ENCODE assay signal across 1 cellular context in the genomic region with DNA sequence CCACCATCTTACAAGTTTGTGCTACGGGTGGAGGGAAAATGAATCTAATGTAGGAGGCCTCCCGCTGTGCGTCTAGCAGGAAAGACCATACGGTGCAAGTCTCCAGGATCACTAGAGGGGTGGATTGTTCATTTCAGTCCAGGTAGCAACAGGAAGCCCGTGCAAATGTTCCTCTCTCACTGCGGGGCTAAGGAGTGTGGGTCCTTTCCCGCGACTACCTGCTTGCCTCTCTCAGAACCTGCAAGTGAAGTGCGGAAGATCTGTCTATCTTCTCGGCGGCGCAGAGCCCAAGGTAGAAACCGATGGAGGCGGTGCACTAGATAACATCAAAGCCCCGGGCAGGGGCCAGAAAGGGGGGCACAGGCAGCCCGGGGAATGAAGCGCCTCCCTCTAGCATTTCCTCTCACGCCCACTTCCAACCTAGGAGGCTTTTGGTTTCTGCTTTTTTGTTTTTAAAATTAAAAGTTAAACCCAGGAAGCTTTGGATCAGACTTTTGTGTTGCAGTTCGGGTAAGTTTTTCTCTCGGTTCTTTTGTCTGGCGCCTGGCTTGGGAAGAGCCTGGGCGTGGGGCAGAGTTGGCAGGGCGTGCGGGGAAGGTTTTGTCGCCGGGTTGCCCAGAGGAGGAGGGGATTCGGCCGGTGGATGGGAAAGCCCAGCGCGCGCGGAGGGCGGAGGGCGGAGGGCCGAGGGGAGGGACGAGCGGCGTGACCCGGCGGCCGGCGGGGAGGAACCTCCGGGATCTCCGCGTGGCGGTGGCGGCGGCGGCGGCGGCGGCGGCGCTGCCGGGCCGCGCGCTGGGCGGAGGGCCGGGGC.
TF ChIP-seq lines count a peak whose summit lies in the region.

No MANE protein-coding gene starts in this region.

TF ChIP-seq in SK-N-SH, 30 proteins besides CTCF, POLR2A, EP300 and RAD21 (continued from another document):
- TF ChIP-seq, protein P1, sequence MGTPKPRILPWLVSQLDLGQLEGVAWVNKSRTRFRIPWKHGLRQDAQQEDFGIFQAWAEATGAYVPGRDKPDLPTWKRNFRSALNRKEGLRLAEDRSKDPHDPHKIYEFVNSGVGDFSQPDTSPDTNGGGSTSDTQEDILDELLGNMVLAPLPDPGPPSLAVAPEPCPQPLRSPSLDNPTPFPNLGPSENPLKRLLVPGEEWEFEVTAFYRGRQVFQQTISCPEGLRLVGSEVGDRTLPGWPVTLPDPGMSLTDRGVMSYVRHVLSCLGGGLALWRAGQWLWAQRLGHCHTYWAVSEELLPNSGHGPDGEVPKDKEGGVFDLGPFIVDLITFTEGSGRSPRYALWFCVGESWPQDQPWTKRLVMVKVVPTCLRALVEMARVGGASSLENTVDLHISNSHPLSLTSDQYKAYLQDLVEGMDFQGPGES (IDR thresholded peaks at IDR 0.05; ENCODE audit: low read depth, low read length), result no peak
- TF ChIP-seq, protein P2, sequence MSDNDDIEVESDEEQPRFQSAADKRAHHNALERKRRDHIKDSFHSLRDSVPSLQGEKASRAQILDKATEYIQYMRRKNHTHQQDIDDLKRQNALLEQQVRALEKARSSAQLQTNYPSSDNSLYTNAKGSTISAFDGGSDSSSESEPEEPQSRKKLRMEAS (IDR thresholded peaks at IDR 0.05; ENCODE audit: low read depth), result peak; percentile 35; the same call in 1 of the 2 replicates
- no peak for TF ChIP-seq EZH2phosphoT487 (IDR thresholded peaks at IDR 0.05; ENCODE audit: borderline replicate concordance, low read depth)
- TF ChIP-seq, protein P3, sequence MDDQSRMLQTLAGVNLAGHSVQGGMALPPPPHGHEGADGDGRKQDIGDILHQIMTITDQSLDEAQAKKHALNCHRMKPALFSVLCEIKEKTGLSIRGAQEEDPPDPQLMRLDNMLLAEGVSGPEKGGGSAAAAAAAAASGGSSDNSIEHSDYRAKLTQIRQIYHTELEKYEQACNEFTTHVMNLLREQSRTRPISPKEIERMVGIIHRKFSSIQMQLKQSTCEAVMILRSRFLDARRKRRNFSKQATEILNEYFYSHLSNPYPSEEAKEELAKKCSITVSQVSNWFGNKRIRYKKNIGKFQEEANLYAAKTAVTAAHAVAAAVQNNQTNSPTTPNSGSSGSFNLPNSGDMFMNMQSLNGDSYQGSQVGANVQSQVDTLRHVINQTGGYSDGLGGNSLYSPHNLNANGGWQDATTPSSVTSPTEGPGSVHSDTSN (IDR thresholded peaks at IDR 0.05), result peak; percentile 33; the same call in 1 of the 2 replicates
- TF ChIP-seq MEF2A (IDR thresholded peaks at IDR 0.05; ENCODE audit: borderline replicate concordance, low read depth), result no peak
- peak; percentile 49 for TF ChIP-seq POLR2AphosphoS5 (IDR thresholded peaks at IDR 0.05; ENCODE audit: low read depth, low read length)
- TF ChIP-seq, protein P4, sequence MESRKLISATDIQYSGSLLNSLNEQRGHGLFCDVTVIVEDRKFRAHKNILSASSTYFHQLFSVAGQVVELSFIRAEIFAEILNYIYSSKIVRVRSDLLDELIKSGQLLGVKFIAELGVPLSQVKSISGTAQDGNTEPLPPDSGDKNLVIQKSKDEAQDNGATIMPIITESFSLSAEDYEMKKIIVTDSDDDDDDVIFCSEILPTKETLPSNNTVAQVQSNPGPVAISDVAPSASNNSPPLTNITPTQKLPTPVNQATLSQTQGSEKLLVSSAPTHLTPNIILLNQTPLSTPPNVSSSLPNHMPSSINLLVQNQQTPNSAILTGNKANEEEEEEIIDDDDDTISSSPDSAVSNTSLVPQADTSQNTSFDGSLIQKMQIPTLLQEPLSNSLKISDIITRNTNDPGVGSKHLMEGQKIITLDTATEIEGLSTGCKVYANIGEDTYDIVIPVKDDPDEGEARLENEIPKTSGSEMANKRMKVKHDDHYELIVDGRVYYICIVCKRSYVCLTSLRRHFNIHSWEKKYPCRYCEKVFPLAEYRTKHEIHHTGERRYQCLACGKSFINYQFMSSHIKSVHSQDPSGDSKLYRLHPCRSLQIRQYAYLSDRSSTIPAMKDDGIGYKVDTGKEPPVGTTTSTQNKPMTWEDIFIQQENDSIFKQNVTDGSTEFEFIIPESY (IDR thresholded peaks at IDR 0.05; ENCODE audit: borderline replicate concordance, low read depth), result no peak
- TF ChIP-seq GATA2 (CRISPR knock-in tag; IDR thresholded peaks at IDR 0.05), result peak; percentile 92
- TF ChIP-seq CHD2 (IDR thresholded peaks at IDR 0.05; ENCODE audit: low read length, partially characterized antibody), result peak; percentile 40
- peak; percentile 10; the same call in 1 of the 2 replicates for TF ChIP-seq JUND (IDR thresholded peaks at IDR 0.05)
- no peak for TF ChIP-seq NRF1 (IDR thresholded peaks at IDR 0.05; ENCODE audit: low read depth, low read length)
- TF ChIP-seq GABPA (IDR thresholded peaks at IDR 0.05; ENCODE audit: low read depth), result no peak
- TF ChIP-seq NFIC (IDR thresholded peaks at IDR 0.05; ENCODE audit: borderline replicate concordance), result no peak
- TF ChIP-seq RCOR1 (IDR thresholded peaks at IDR 0.05; ENCODE audit: low read length), result no peak
- TF ChIP-seq, protein P5, sequence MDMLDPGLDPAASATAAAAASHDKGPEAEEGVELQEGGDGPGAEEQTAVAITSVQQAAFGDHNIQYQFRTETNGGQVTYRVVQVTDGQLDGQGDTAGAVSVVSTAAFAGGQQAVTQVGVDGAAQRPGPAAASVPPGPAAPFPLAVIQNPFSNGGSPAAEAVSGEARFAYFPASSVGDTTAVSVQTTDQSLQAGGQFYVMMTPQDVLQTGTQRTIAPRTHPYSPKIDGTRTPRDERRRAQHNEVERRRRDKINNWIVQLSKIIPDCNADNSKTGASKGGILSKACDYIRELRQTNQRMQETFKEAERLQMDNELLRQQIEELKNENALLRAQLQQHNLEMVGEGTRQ (IDR thresholded peaks at IDR 0.05; ENCODE audit: borderline replicate concordance, low read depth, low read length), result no peak
- TF ChIP-seq TEAD4 (IDR thresholded peaks at IDR 0.05; ENCODE audit: borderline replicate concordance, insufficient read depth), result no peak
- TF ChIP-seq FOSL2 (IDR thresholded peaks at IDR 0.05; ENCODE audit: borderline replicate concordance, low read depth), result no peak
- TF ChIP-seq SIN3A (IDR thresholded peaks at IDR 0.05; ENCODE audit: borderline replicate concordance, low read depth, low read length), result no peak
- TF ChIP-seq, protein P6, sequence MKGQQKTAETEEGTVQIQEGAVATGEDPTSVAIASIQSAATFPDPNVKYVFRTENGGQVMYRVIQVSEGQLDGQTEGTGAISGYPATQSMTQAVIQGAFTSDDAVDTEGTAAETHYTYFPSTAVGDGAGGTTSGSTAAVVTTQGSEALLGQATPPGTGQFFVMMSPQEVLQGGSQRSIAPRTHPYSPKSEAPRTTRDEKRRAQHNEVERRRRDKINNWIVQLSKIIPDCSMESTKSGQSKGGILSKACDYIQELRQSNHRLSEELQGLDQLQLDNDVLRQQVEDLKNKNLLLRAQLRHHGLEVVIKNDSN (IDR thresholded peaks at IDR 0.05; ENCODE audit: borderline replicate concordance, low read depth), result 0 out of 2 replicates have a peak, but pooled peaks have one; percentile 17
- peak; percentile 31; the same call in 1 of the 2 replicates for TF ChIP-seq TCF12 (IDR thresholded peaks at IDR 0.05)
- TF ChIP-seq YY1 (IDR thresholded peaks at IDR 0.05; ENCODE audit: low read depth), result 0 out of 2 replicates have a peak, but pooled peaks have one; percentile 23
- TF ChIP-seq, protein P7, sequence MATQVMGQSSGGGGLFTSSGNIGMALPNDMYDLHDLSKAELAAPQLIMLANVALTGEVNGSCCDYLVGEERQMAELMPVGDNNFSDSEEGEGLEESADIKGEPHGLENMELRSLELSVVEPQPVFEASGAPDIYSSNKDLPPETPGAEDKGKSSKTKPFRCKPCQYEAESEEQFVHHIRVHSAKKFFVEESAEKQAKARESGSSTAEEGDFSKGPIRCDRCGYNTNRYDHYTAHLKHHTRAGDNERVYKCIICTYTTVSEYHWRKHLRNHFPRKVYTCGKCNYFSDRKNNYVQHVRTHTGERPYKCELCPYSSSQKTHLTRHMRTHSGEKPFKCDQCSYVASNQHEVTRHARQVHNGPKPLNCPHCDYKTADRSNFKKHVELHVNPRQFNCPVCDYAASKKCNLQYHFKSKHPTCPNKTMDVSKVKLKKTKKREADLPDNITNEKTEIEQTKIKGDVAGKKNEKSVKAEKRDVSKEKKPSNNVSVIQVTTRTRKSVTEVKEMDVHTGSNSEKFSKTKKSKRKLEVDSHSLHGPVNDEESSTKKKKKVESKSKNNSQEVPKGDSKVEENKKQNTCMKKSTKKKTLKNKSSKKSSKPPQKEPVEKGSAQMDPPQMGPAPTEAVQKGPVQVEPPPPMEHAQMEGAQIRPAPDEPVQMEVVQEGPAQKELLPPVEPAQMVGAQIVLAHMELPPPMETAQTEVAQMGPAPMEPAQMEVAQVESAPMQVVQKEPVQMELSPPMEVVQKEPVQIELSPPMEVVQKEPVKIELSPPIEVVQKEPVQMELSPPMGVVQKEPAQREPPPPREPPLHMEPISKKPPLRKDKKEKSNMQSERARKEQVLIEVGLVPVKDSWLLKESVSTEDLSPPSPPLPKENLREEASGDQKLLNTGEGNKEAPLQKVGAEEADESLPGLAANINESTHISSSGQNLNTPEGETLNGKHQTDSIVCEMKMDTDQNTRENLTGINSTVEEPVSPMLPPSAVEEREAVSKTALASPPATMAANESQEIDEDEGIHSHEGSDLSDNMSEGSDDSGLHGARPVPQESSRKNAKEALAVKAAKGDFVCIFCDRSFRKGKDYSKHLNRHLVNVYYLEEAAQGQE (IDR thresholded peaks at IDR 0.05; ENCODE audit: low read depth, low read length), result 0 out of 2 replicates have a peak, but pooled peaks have one; percentile 19
- TF ChIP-seq MXI1 (IDR thresholded peaks at IDR 0.05; ENCODE audit: low read depth, low read length), result peak; percentile 81
- TF ChIP-seq ELF1 (IDR thresholded peaks at IDR 0.05), result peak; percentile 27; the same call in 1 of the 2 replicates
- TF ChIP-seq FOXJ3 (CRISPR knock-in tag; IDR thresholded peaks at IDR 0.05), result no peak
- TF ChIP-seq RXRA (IDR thresholded peaks at IDR 0.05; ENCODE audit: borderline replicate concordance, low read depth), result peak; percentile 39; the same call in 1 of the 2 replicates
- TF ChIP-seq SMC3 (IDR thresholded peaks at IDR 0.05; ENCODE audit: low read depth, low read length), result peak; percentile 18
- TF ChIP-seq FOXM1 (IDR thresholded peaks at IDR 0.05; ENCODE audit: low read depth), result no peak
- TF ChIP-seq TAF1 (IDR thresholded peaks at IDR 0.05; ENCODE audit: borderline replicate concordance, low read depth, low read length), result no peak
